In genomic region chr5:139652788-139653241, GRCh38 we compare ENCODE assay signal across 1 cellular context.
TF ChIP-seq lines count a peak whose summit lies in the region.

No MANE protein-coding gene starts in this region.

TF ChIP-seq in SK-N-SH, 30 proteins besides CTCF, POLR2A, EP300 and RAD21 (continued from another document):
- no peak for TF ChIP-seq REST (IDR thresholded peaks at IDR 0.05; ENCODE audit: low read depth, low read length)
- TF ChIP-seq TCF12 (IDR thresholded peaks at IDR 0.05) = no peak
- no peak for TF ChIP-seq MEF2A (IDR thresholded peaks at IDR 0.05; ENCODE audit: borderline replicate concordance, low read depth)
- no peak for TF ChIP-seq GATA2 (CRISPR knock-in tag; IDR thresholded peaks at IDR 0.05)
- no peak for TF ChIP-seq EZH2phosphoT487 (IDR thresholded peaks at IDR 0.05; ENCODE audit: borderline replicate concordance, low read depth)
- TF ChIP-seq YY1 (IDR thresholded peaks at IDR 0.05; ENCODE audit: low read depth) = no peak
- TF ChIP-seq CHD2 (IDR thresholded peaks at IDR 0.05; ENCODE audit: low read length, partially characterized antibody) = no peak
- no peak for TF ChIP-seq JUND (IDR thresholded peaks at IDR 0.05)
- TF ChIP-seq GABPA (IDR thresholded peaks at IDR 0.05; ENCODE audit: low read depth) = no peak
- TF ChIP-seq FOSL2 (IDR thresholded peaks at IDR 0.05; ENCODE audit: borderline replicate concordance, low read depth) = no peak
